Comparison of ENCODE assay signal across 2 cellular contexts in genomic region chr4:16267639-16268038, GRCh38.
TF ChIP-seq lines count a peak whose summit lies in the region.

No MANE protein-coding gene starts in this region.

TF ChIP-seq in A549, 52 proteins besides CTCF, POLR2A, EP300 and RAD21:
- TF ChIP-seq SREBF2 (IDR thresholded peaks at IDR 0.05), result no peak
- TF ChIP-seq MAFK (IDR thresholded peaks at IDR 0.05; ENCODE audit: partially characterized antibody), result peak; percentile 19

TF ChIP-seq in IMR-90, 13 proteins besides CTCF, POLR2A, EP300 and RAD21:
- TF ChIP-seq BHLHE40 (IDR thresholded peaks at IDR 0.05; ENCODE audit: low read depth, low read length) (no peak), MAFK (IDR thresholded peaks at IDR 0.05; ENCODE audit: low read depth, low read length) (peak; percentile 17; the same call in 1 of the 2 replicates)
